In genomic region chr12:62602445-62603060, GRCh38 we compare ENCODE assay signal across 1 cellular context.
TF ChIP-seq lines count a peak whose summit lies in the region.

No MANE protein-coding gene starts in this region.

TF ChIP-seq in K562, 482 proteins besides CTCF, POLR2A, EP300 and RAD21 (continued from another document and continues in another):
- peak in 1 of 3 experiments; percentile 70; a peak in 2 of 6 replicates for TF ChIP-seq ZBTB11 (CRISPR knock-in tag; IDR thresholded peaks at IDR 0.05)
- TF ChIP-seq SNAPC5 (CRISPR knock-in tag; IDR thresholded peaks at IDR 0.05) = no peak
- no peak for TF ChIP-seq NEUROD1 (IDR thresholded peaks at IDR 0.05; ENCODE audit: borderline replicate concordance, low read depth, low read length, partially characterized antibody)
- peak; percentile 84 for TF ChIP-seq HDAC2 (IDR thresholded peaks at IDR 0.05)
- TF ChIP-seq HNRNPK (IDR thresholded peaks at IDR 0.05; ENCODE audit: low read depth, low read length, poor library complexity, severe bottlenecking) = no peak
- TF ChIP-seq SREBF1 (IDR thresholded peaks at IDR 0.05; ENCODE audit: borderline replicate concordance, low read depth, low read length) = no peak
- TF ChIP-seq MCM2 (IDR thresholded peaks at IDR 0.05; ENCODE audit: low read depth) = no peak
- TF ChIP-seq, protein P1, sequence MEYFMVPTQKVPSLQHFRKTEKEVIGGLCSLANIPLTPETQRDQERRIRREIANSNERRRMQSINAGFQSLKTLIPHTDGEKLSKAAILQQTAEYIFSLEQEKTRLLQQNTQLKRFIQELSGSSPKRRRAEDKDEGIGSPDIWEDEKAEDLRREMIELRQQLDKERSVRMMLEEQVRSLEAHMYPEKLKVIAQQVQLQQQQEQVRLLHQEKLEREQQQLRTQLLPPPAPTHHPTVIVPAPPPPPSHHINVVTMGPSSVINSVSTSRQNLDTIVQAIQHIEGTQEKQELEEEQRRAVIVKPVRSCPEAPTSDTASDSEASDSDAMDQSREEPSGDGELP (CRISPR knock-in tag; IDR thresholded peaks at IDR 0.05; ENCODE audit: borderline replicate concordance) = peak; percentile 91
- no peak for TF ChIP-seq ASH1L (IDR thresholded peaks at IDR 0.05; ENCODE audit: borderline replicate concordance, low read depth, partially characterized antibody)
- TF ChIP-seq XRCC3 (IDR thresholded peaks at IDR 0.05) = no peak
- TF ChIP-seq ZNF445 (CRISPR knock-in tag; IDR thresholded peaks at IDR 0.05; ENCODE audit: low read depth) = peak; percentile 3; the same call in 1 of the 2 replicates
- no peak for TF ChIP-seq ZNF77 (CRISPR knock-in tag; IDR thresholded peaks at IDR 0.05)
- TF ChIP-seq RB1 (IDR thresholded peaks at IDR 0.05; ENCODE audit: low read depth) = peak; percentile 56
- peak; percentile 11; the same call in 1 of the 2 replicates for TF ChIP-seq JUN (IDR thresholded peaks at IDR 0.05; ENCODE audit: borderline replicate concordance, low read depth, low read length)
- no peak for TF ChIP-seq JUN (CRISPR knock-in tag; IDR thresholded peaks at IDR 0.05; ENCODE audit: borderline replicate concordance)
- TF ChIP-seq BCL6 (CRISPR knock-in tag; IDR thresholded peaks at IDR 0.05) = no peak
- no peak; the same call in 1 of the 2 replicates for TF ChIP-seq KAT7 (CRISPR knock-in tag; IDR thresholded peaks at IDR 0.05; ENCODE audit: borderline replicate concordance)
- TF ChIP-seq HMGXB4 (CRISPR knock-in tag; IDR thresholded peaks at IDR 0.05) = peak; percentile 21; the same call in 1 of the 2 replicates
- TF ChIP-seq, protein P2, sequence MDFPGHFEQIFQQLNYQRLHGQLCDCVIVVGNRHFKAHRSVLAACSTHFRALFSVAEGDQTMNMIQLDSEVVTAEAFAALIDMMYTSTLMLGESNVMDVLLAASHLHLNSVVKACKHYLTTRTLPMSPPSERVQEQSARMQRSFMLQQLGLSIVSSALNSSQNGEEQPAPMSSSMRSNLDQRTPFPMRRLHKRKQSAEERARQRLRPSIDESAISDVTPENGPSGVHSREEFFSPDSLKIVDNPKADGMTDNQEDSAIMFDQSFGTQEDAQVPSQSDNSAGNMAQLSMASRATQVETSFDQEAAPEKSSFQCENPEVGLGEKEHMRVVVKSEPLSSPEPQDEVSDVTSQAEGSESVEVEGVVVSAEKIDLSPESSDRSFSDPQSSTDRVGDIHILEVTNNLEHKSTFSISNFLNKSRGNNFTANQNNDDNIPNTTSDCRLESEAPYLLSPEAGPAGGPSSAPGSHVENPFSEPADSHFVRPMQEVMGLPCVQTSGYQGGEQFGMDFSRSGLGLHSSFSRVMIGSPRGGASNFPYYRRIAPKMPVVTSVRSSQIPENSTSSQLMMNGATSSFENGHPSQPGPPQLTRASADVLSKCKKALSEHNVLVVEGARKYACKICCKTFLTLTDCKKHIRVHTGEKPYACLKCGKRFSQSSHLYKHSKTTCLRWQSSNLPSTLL (IDR thresholded peaks at IDR 0.05) = no peak
- TF ChIP-seq, protein P3, sequence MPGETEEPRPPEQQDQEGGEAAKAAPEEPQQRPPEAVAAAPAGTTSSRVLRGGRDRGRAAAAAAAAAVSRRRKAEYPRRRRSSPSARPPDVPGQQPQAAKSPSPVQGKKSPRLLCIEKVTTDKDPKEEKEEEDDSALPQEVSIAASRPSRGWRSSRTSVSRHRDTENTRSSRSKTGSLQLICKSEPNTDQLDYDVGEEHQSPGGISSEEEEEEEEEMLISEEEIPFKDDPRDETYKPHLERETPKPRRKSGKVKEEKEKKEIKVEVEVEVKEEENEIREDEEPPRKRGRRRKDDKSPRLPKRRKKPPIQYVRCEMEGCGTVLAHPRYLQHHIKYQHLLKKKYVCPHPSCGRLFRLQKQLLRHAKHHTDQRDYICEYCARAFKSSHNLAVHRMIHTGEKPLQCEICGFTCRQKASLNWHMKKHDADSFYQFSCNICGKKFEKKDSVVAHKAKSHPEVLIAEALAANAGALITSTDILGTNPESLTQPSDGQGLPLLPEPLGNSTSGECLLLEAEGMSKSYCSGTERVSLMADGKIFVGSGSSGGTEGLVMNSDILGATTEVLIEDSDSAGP (CRISPR knock-in tag; IDR thresholded peaks at IDR 0.05) = no peak
- peak; percentile 61 for TF ChIP-seq HCFC1 (IDR thresholded peaks at IDR 0.05; ENCODE audit: low read depth, low read length)
- TF ChIP-seq ZNF3 (CRISPR knock-in tag; IDR thresholded peaks at IDR 0.05) = no peak
- peak; percentile 42; the same call in 1 of the 2 replicates for TF ChIP-seq MTA3 (IDR thresholded peaks at IDR 0.05; ENCODE audit: borderline replicate concordance)
- TF ChIP-seq GABPB1 (CRISPR knock-in tag; IDR thresholded peaks at IDR 0.05) = peak; percentile 76
- TF ChIP-seq PYGO2 (tag; IDR thresholded peaks at IDR 0.05) = peak; percentile 21; the same call in 1 of the 2 replicates
- TF ChIP-seq MECOM (CRISPR knock-in tag; IDR thresholded peaks at IDR 0.05) = no peak
- TF ChIP-seq, protein P4, sequence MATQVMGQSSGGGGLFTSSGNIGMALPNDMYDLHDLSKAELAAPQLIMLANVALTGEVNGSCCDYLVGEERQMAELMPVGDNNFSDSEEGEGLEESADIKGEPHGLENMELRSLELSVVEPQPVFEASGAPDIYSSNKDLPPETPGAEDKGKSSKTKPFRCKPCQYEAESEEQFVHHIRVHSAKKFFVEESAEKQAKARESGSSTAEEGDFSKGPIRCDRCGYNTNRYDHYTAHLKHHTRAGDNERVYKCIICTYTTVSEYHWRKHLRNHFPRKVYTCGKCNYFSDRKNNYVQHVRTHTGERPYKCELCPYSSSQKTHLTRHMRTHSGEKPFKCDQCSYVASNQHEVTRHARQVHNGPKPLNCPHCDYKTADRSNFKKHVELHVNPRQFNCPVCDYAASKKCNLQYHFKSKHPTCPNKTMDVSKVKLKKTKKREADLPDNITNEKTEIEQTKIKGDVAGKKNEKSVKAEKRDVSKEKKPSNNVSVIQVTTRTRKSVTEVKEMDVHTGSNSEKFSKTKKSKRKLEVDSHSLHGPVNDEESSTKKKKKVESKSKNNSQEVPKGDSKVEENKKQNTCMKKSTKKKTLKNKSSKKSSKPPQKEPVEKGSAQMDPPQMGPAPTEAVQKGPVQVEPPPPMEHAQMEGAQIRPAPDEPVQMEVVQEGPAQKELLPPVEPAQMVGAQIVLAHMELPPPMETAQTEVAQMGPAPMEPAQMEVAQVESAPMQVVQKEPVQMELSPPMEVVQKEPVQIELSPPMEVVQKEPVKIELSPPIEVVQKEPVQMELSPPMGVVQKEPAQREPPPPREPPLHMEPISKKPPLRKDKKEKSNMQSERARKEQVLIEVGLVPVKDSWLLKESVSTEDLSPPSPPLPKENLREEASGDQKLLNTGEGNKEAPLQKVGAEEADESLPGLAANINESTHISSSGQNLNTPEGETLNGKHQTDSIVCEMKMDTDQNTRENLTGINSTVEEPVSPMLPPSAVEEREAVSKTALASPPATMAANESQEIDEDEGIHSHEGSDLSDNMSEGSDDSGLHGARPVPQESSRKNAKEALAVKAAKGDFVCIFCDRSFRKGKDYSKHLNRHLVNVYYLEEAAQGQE (CRISPR knock-in tag; IDR thresholded peaks at IDR 0.05; ENCODE audit: low read depth) = peak; percentile 72
- no peak for TF ChIP-seq HNRNPH1 (optimal IDR thresholded peaks at IDR 0.05; ENCODE audit: low read depth, low read length)
- no peak for TF ChIP-seq ZKSCAN3 (CRISPR knock-in tag; IDR thresholded peaks at IDR 0.05)
- no peak for TF ChIP-seq ETV6 (IDR thresholded peaks at IDR 0.05; ENCODE audit: borderline replicate concordance in 1 of 2, low read depth in 2 of 2, low read length in 1 of 2)
- peak; percentile 88 for TF ChIP-seq ETV6 (CRISPR knock-in tag; IDR thresholded peaks at IDR 0.05; ENCODE audit: borderline replicate concordance)
- TF ChIP-seq RBFOX2 (IDR thresholded peaks at IDR 0.05; ENCODE audit: low read depth, low read length) = no peak
- TF ChIP-seq, protein P5, sequence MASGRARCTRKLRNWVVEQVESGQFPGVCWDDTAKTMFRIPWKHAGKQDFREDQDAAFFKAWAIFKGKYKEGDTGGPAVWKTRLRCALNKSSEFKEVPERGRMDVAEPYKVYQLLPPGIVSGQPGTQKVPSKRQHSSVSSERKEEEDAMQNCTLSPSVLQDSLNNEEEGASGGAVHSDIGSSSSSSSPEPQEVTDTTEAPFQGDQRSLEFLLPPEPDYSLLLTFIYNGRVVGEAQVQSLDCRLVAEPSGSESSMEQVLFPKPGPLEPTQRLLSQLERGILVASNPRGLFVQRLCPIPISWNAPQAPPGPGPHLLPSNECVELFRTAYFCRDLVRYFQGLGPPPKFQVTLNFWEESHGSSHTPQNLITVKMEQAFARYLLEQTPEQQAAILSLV (tag; IDR thresholded peaks at IDR 0.05) = peak; percentile 42; the same call in 1 of the 2 replicates
- TF ChIP-seq ZNF695 (CRISPR knock-in tag; IDR thresholded peaks at IDR 0.05) = no peak
- peak; percentile 74; the same call in 1 of the 2 replicates for TF ChIP-seq MYBL2 (IDR thresholded peaks at IDR 0.05; ENCODE audit: low read depth)
- no peak for TF ChIP-seq MYBL2 (CRISPR knock-in tag; IDR thresholded peaks at IDR 0.05; ENCODE audit: borderline replicate concordance)
- TF ChIP-seq CBX2 (IDR thresholded peaks at IDR 0.05; ENCODE audit: insufficient read depth, low read length, poor library complexity, severe bottlenecking) = no peak
- TF ChIP-seq, protein P6, sequence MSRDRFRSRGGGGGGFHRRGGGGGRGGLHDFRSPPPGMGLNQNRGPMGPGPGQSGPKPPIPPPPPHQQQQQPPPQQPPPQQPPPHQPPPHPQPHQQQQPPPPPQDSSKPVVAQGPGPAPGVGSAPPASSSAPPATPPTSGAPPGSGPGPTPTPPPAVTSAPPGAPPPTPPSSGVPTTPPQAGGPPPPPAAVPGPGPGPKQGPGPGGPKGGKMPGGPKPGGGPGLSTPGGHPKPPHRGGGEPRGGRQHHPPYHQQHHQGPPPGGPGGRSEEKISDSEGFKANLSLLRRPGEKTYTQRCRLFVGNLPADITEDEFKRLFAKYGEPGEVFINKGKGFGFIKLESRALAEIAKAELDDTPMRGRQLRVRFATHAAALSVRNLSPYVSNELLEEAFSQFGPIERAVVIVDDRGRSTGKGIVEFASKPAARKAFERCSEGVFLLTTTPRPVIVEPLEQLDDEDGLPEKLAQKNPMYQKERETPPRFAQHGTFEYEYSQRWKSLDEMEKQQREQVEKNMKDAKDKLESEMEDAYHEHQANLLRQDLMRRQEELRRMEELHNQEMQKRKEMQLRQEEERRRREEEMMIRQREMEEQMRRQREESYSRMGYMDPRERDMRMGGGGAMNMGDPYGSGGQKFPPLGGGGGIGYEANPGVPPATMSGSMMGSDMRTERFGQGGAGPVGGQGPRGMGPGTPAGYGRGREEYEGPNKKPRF (IDR thresholded peaks at IDR 0.05; ENCODE audit: low read depth, low read length) = no peak
- TF ChIP-seq KDM4B (IDR thresholded peaks at IDR 0.05; ENCODE audit: borderline replicate concordance in 2 of 2, low read depth in 1 of 2) = no peak
- TF ChIP-seq ZBED1 (IDR thresholded peaks at IDR 0.05) = peak; percentile 17; the same call in 1 of the 2 replicates
- peak; percentile 97 for TF ChIP-seq KAT8 (IDR thresholded peaks at IDR 0.05; ENCODE audit: low read depth)
- TF ChIP-seq, protein P7, sequence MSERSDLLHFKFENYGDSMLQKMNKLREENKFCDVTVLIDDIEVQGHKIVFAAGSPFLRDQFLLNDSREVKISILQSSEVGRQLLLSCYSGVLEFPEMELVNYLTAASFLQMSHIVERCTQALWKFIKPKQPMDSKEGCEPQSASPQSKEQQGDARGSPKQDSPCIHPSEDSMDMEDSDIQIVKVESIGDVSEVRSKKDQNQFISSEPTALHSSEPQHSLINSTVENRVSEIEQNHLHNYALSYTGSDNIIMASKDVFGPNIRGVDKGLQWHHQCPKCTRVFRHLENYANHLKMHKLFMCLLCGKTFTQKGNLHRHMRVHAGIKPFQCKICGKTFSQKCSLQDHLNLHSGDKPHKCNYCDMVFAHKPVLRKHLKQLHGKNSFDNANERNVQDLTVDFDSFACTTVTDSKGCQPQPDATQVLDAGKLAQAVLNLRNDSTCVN (CRISPR knock-in tag; IDR thresholded peaks at IDR 0.05) = peak; percentile 63; the same call in 1 of the 2 replicates
- no peak for TF ChIP-seq HMGN3 (IDR thresholded peaks at IDR 0.05; ENCODE audit: borderline replicate concordance, extremely low read depth, insufficient read length, low read depth, low read length)
- TF ChIP-seq ZNF253 (CRISPR knock-in tag; conservative IDR thresholded peaks at IDR 0.05) = no peak
- TF ChIP-seq MYNN (IDR thresholded peaks at IDR 0.05) = no peak
- no peak for TF ChIP-seq MYNN (CRISPR knock-in tag; IDR thresholded peaks at IDR 0.05)
- TF ChIP-seq ZNF384 (IDR thresholded peaks at IDR 0.05; ENCODE audit: low read depth, low read length) = no peak
- TF ChIP-seq U2AF1 (optimal IDR thresholded peaks at IDR 0.05; ENCODE audit: low read depth, low read length) = no peak
- TF ChIP-seq ZC3H8 (IDR thresholded peaks at IDR 0.05) = no peak
- TF ChIP-seq POLR3A (IDR thresholded peaks at IDR 0.05; ENCODE audit: borderline replicate concordance, extremely low read depth, insufficient read depth, insufficient read length) = no peak
- no peak for TF ChIP-seq RBM15 (IDR thresholded peaks at IDR 0.05; ENCODE audit: insufficient read depth, low read length)
